Comparison of ENCODE assay signal across 7 cellular contexts in the genomic region with DNA sequence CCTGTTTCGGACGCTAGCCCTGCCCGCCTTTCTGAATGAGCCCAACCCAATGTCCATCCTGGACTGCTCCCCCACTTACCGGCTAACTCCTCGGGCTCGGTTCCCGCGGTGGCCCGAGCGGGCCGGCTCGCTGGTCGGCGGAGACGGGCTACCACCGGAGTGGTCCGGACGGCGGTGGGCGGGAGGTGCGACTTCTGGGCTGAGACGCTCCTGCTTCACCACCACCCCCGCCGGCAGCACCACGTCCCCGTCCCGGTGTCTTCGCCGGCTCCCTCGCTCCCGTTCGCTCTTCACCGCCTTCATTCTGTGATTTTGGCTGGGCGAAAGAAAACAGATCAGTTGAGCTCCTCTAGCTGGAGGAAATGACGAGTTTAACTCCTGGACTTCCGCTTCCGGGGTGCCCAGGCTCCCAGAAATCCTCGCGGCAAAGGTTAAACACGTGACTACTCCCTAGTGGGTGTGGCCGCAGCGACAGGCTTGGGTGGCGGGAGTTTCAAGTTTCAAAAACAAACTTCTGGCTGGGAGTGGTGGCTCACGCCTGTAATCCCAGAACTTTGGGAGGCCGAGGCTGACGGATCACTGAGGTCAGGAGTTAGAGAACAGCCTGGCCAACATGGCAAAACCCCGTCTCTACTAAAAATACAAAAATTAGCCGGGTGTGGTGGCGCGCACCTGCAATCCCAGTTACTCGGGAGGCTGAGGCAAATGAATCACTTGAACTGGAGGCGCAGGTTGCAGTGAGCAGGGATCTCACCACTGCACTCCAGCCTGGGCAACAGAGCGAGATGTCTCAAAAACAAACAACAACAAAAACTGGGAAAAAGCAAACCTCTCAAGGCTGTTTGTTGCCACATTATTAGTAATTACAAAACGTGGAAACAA. TPM values are rescaled to one million over a fixed set of nuclear protein-coding genes. Genes with fewer than 3 reads are reported as not detected.
DNase-seq lines count a peak whose midpoint lies in the region; ATAC-seq and TF ChIP-seq lines count a peak whose summit lies in the region.

A gene with protein sequence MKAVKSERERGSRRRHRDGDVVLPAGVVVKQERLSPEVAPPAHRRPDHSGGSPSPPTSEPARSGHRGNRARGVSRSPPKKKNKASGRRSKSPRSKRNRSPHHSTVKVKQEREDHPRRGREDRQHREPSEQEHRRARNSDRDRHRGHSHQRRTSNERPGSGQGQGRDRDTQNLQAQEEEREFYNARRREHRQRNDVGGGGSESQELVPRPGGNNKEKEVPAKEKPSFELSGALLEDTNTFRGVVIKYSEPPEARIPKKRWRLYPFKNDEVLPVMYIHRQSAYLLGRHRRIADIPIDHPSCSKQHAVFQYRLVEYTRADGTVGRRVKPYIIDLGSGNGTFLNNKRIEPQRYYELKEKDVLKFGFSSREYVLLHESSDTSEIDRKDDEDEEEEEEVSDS (minus strand): TSS at position 367 of the 882 bp plus-strand sequence. CDS start 64 bp downstream, at position 303.

- H3K4me1 ChIP-seq in breast epithelium = peaks cover 8 to 22% of the 10 kb centered on the region in 2 donors

- DNase-seq in NCI-H2227 treated with DMSO at 0.1 percent for 48 hours (lab: John Stamatoyannopoulos, UW) (peak; percentile 92), WERI-Rb-1 (peak; percentile 91), breast epithelium (ENCODE audit: low spot score in 2 of 2) (peak; percentile 92 to 93), iPS-NIHi11 (ENCODE audit: low spot score) (peak; percentile 97)

- TF ChIP-seq POLR2A in breast epithelium (IDR thresholded peaks at IDR 0.05) = peak; percentile 57

- H3K27me3 ChIP-seq in WERI-Rb-1 (ENCODE audit: insufficient read depth, low read depth, severe bottlenecking) (no peaks in the 10 kb centered on the region), breast epithelium (no peaks in the 10 kb centered on the region)

- H3K27ac ChIP-seq in WERI-Rb-1 = peak within 1 kb of the TSS; percentile 81
- H3K27ac ChIP-seq in breast epithelium = peak within 1 kb of the TSS; percentile 95 to 97
- H3K27ac ChIP-seq in skin epidermis = peak within 1 kb of the TSS; percentile 13 to 96 (median 90)

- H3K4me3 ChIP-seq in WERI-Rb-1 (ENCODE audit: low read depth, low read length) (peak within 1 kb of the TSS; percentile 55), breast epithelium (peak within 1 kb of the TSS; percentile 76 to 100 (median 99)), skin epidermis (peak within 1 kb of the TSS; percentile 90 to 100 (median 99))

- TF ChIP-seq CTCF in WERI-Rb-1 (IDR thresholded peaks at IDR 0.05; ENCODE audit: low read depth, low read length) (no peak), breast epithelium (IDR thresholded peaks at IDR 0.05) (peak in 1 of 3 donors; percentile 16)

- intact Hi-C loops in breast epithelium (cut with DNase I; ENCODE audit: low total_unique reads) = no loop called here

- ATAC-seq in GM18520 (IDR thresholded peaks at IDR 0.05; ENCODE audit: unreplicated experiment) (peak; percentile 61), HG03139 (IDR thresholded peaks at IDR 0.05; ENCODE audit: unreplicated experiment) (peak; percentile 92)

- H3K36me3 ChIP-seq in WERI-Rb-1 = peaks cover 34% of the 10 kb centered on the region
- no peaks in the 10 kb centered on the region for H3K36me3 ChIP-seq in breast epithelium

- peaks cover 7% of the 10 kb centered on the region for H3K9me3 ChIP-seq in WERI-Rb-1 (ENCODE audit: severe bottlenecking)
- H3K9me3 ChIP-seq in breast epithelium = no peaks in the 10 kb centered on the region

RNA-seq across cellular contexts. Expression of the gene that starts here (rescaled TPM):
- 10 to 100 TPM; 11.4 to 22.7 (median 14.7) TPM for total RNA-seq in breast epithelium

Comparison
In these comparisons a context has a peak if more than half of its experiments do, and no peak if none do; other contexts are left out.
1. Peak in every context shown above with its lines: DNase-seq, ATAC-seq, H3K4me3 ChIP-seq and H3K27ac ChIP-seq.